Comparison of ENCODE assay signal across 8 cellular contexts in the genomic region with DNA sequence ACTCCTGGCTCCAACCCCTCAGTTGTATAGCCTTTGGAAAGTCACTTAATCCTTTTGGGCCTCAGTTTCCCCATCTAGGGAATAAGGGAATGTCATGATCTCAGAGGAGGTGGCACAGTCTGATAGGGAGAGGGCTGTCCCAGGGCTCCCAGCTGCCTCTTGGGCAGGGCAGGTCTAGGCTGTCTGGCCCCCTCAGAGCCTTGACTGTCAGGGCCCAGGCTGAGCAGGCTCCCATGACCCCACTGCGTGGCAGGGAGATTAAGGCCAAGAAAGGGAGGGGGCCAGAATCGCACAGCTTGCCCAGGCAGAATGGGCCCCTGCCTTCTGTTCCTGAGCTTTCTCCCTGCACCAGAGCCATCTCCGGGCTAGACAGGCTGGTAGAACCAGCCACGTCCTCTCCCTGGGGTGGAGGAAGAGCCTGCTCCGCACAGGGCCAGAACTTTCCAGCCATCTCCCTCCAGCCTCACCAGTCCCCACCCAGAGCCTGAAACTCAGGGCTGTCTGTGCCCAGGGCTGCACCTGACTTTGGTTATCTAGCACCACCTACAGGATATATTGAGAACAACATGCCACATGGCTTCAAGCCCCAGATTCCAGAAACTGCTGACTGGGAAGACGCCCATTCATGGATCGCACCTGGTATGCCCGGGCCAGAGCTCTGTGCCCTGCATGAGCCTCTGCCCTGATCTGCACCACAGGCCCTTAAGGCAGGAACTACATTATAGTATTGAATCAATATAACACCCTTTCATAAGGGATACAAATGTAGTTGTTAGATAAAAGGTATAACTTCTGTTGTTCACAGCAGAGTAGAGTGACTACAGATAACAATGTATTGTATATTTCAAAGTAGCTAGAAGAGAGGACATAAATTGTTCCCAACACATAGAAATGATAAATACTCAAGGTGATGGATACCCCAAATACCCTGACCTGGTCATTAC. TPM values are rescaled to one million over a fixed set of nuclear protein-coding genes. Genes with fewer than 3 reads are reported as not detected.
A peak's percentile ranks its signal among the peaks of the same experiment; 100 is the strongest.
DNase-seq lines count a peak whose midpoint lies in the region; ATAC-seq and TF ChIP-seq lines count a peak whose summit lies in the region.

No MANE protein-coding gene starts in this region.

- H3K27ac Mint-ChIP-seq in activated T-cell treated with anti-CD3 and anti-CD28 coated beads, Interleukin-2, amount 50 U/mL, for 24 hours, result peak overlapping the region; percentile 78
- peak overlapping the region; percentile 70 to 96 (median 90) for H3K27ac Mint-ChIP-seq in naive thymus-derived CD4-positive, alpha-beta T cell

- no peaks in the 10 kb centered on the region for H3K27me3 ChIP-seq in PC-3 (ENCODE audit: low read length)
- H3K27me3 ChIP-seq in esophagus squamous epithelium, result no peaks in the 10 kb centered on the region
- no peaks in the 10 kb centered on the region for H3K27me3 ChIP-seq in naive thymus-derived CD4-positive, alpha-beta T cell (ENCODE audit: control insufficient read depth in 2 of 2, insufficient read depth in 2 of 2, low read length in 2 of 2)

- WGBS in esophagus squamous epithelium, 2 donors, result 8 to 18% methylated on average over 3 to 6 of the region's 8 CpGs

- H3K27ac ChIP-seq in PC-3 (ENCODE audit: low read length) (no peak overlapping the region), esophagus squamous epithelium (peak overlapping the region; percentile 5 to 83 (median 68))
- peak overlapping the region; percentile 63 for H3K27ac ChIP-seq in naive thymus-derived CD4-positive, alpha-beta T cell (ENCODE audit: low read depth, low read length)

- no peaks in the 10 kb centered on the region for H3K79me2 ChIP-seq in PC-3 (ENCODE audit: low read length)

- no peak overlapping the region for H3K4me2 ChIP-seq in PC-3 (ENCODE audit: low read length)

- peak overlapping the region; percentile 75 for H2AFZ ChIP-seq in PC-3 (ENCODE audit: low read length)

- no peaks in the 10 kb centered on the region for H3K27me3 Mint-ChIP-seq in activated T-cell treated with anti-CD3 and anti-CD28 coated beads, Interleukin-2, amount 50 U/mL, for 24 hours
- H3K27me3 Mint-ChIP-seq in naive thymus-derived CD4-positive, alpha-beta T cell, result no peaks in the 10 kb centered on the region

- H3K9ac ChIP-seq in PC-3 (ENCODE audit: low read length), result no peak overlapping the region

- H3K9me3 Mint-ChIP-seq in activated T-cell treated with anti-CD3 and anti-CD28 coated beads, Interleukin-2, amount 50 U/mL, for 24 hours, result no peaks in the 10 kb centered on the region
- H3K9me3 Mint-ChIP-seq in naive thymus-derived CD4-positive, alpha-beta T cell, result peaks cover 0 to 5% (median 0%) of the 10 kb centered on the region in 11 donors

- POLR2A ChIA-PET in PC-3 (lab: Charles Lee; ENCODE audit: unreplicated experiment), result no interaction called here
- POLR2A ChIA-PET in naive thymus-derived CD4-positive, alpha-beta T cell (lab: Charles Lee), result interaction anchor here (0.7 to 28.4 kb wide), 19 partner anchors 10 to 129 kb away, joined by 3 to 1511 read pairs (median 5); partner anchors contain the start of gene EEIG1

- H3K9me2 ChIP-seq in PC-3 (replicated peaks; ENCODE audit: low read length), result no peaks in the 10 kb centered on the region

- TF ChIP-seq CTCF in LNCAP (IDR thresholded peaks at IDR 0.05) (peak; percentile 78), PC-3 (conservative IDR thresholded peaks at IDR 0.05; ENCODE audit: low read depth, low read length) (peak; percentile 79), esophagus squamous epithelium (IDR thresholded peaks at IDR 0.05) (peak; percentile 78 to 98 (median 96))

- H3K4me1 Mint-ChIP-seq in activated T-cell treated with anti-CD3 and anti-CD28 coated beads, Interleukin-2, amount 50 U/mL, for 24 hours (ENCODE audit: low read depth), result peaks cover 38% of the 10 kb centered on the region
- peaks cover 8 to 45% (median 37%) of the 10 kb centered on the region in 7 donors for H3K4me1 Mint-ChIP-seq in naive thymus-derived CD4-positive, alpha-beta T cell

- no peaks in the 10 kb centered on the region for H3K36me3 Mint-ChIP-seq in activated T-cell treated with anti-CD3 and anti-CD28 coated beads, Interleukin-2, amount 50 U/mL, for 24 hours (ENCODE audit: low read depth)
- peaks cover 0 to 7% (median 0%) of the 10 kb centered on the region in 5 donors for H3K36me3 Mint-ChIP-seq in naive thymus-derived CD4-positive, alpha-beta T cell

- peaks cover 11% of the 10 kb centered on the region; the same call in 1 of the 2 replicates for H3K4me1 ChIP-seq in PC-3 (ENCODE audit: insufficient read depth, low read length)
- peaks cover 3 to 24% (median 5%) of the 10 kb centered on the region in 3 donors for H3K4me1 ChIP-seq in esophagus squamous epithelium
- peaks cover 40 to 44% of the 10 kb centered on the region in 2 donors for H3K4me1 ChIP-seq in naive thymus-derived CD4-positive, alpha-beta T cell (ENCODE audit: control insufficient read depth in 2 of 2, insufficient read depth in 2 of 2, low read length in 2 of 2)

- ATAC-seq in PC-3, result peak; percentile 94
- ATAC-seq in naive thymus-derived CD4-positive, alpha-beta T cell, result peak; percentile 82

- H3K9me3 ChIP-seq in PC-3 (ENCODE audit: low read length) (no peaks in the 10 kb centered on the region), esophagus squamous epithelium (no peaks in the 10 kb centered on the region)
- no peaks in the 10 kb centered on the region for H3K9me3 ChIP-seq in naive thymus-derived CD4-positive, alpha-beta T cell (ENCODE audit: control insufficient read depth in 2 of 3, low read length in 3 of 3)

- intact Hi-C loops in PC-3 (cut with micrococcal nuclease), result loop anchor here (2.0 to 5.0 kb wide), 4 partner anchors 47 to 92 kb away; partner anchors contain the start of gene EEIG1
- intact Hi-C loops in esophagus squamous epithelium (cut with DNase I), result loop anchor here (2.0 to 10.0 kb wide), 2 partner anchors 80 to 92 kb away; no protein-coding TSS in a partner anchor
- intact Hi-C loops in naive thymus-derived CD4-positive, alpha-beta T cell (cut with micrococcal nuclease), result loop anchor here (1.0 to 5.0 kb wide), 6 partner anchors 9 to 92 kb away; no protein-coding TSS in a partner anchor

- TF ChIP-seq POLR2A in esophagus squamous epithelium (IDR thresholded peaks at IDR 0.05), result no peak

- peak; percentile 33 for DNase-seq in NK-92 treated with Interleukin-12 subunit alpha and Interleukin-12 subunit beta, amount 100 ng/mL, for 24 hours (lab: John Stamatoyannopoulos, UW)
- DNase-seq in NK-92 (lab: John Stamatoyannopoulos, UW; ENCODE audit: unreplicated experiment) (no peak), PC-3 (peak; percentile 91), esophagus squamous epithelium (lab: John Stamatoyannopoulos, UW) (no peak), superior temporal gyrus (ENCODE audit: extremely low spot score) (peak; percentile 93)
- peak; percentile 76 for DNase-seq in activated T-cell treated with anti-CD3 and anti-CD28 coated beads, Interleukin-2, amount 50 U/mL, for 24 hours
- DNase-seq in naive thymus-derived CD4-positive, alpha-beta T cell, result peak; percentile 33 to 86 (median 78)

- no peaks in the 10 kb centered on the region for H4K20me1 ChIP-seq in PC-3 (ENCODE audit: low read length)

- no peak overlapping the region for H3K4me3 ChIP-seq in PC-3 (ENCODE audit: low read length)
- no peak overlapping the region for H3K4me3 ChIP-seq in esophagus squamous epithelium
- H3K4me3 ChIP-seq in naive thymus-derived CD4-positive, alpha-beta T cell (ENCODE audit: low read length), result peak overlapping the region; percentile 18

- BruUV-seq in PC-3 (replicated peaks; lab: Mats Ljungman, UMichigan), result no TSS peak

- H3K36me3 ChIP-seq in PC-3 (ENCODE audit: low read depth, low read length) (no peaks in the 10 kb centered on the region), esophagus squamous epithelium (no peaks in the 10 kb centered on the region)
- H3K36me3 ChIP-seq in naive thymus-derived CD4-positive, alpha-beta T cell (ENCODE audit: control insufficient read depth in 2 of 3, insufficient read depth in 3 of 3, low read length in 3 of 3), result no peaks in the 10 kb centered on the region

- CTCF ChIA-PET in PC-3 (lab: Charles Lee), result interaction anchor here (0.6 to 1.4 kb wide), 4 partner anchors 58 to 690 kb away, joined by 3 to 13 read pairs (median 6); no protein-coding TSS in a partner anchor
- CTCF ChIA-PET in naive thymus-derived CD4-positive, alpha-beta T cell (lab: Charles Lee), result interaction anchor here (0.7 to 17.1 kb wide), 31 partner anchors 10 to 119 kb away, joined by 3 to 262 read pairs (median 4); partner anchors contain the start of gene EEIG1

- H3F3A ChIP-seq in PC-3 (ENCODE audit: low read length, unreplicated experiment), result no peaks in the 10 kb centered on the region

- no peak overlapping the region for H3K4me3 Mint-ChIP-seq in activated T-cell treated with anti-CD3 and anti-CD28 coated beads, Interleukin-2, amount 50 U/mL, for 24 hours
- H3K4me3 Mint-ChIP-seq in naive thymus-derived CD4-positive, alpha-beta T cell, result peak overlapping the region; percentile 44 to 70 (median 60)

RNA-seq across cellular contexts. Expression of gene NAIF1, which starts 32.0 kb away (rescaled TPM):
- total RNA-seq in PC-3 (2014; rRNA removed) (8.4 and 11.1 TPM in 2 replicates), esophagus squamous epithelium (1 to 10 TPM; 6.3 to 8.8 (median 7.8) TPM)
- total RNA-seq in naive thymus-derived CD4-positive, alpha-beta T cell, result 10 to 100 TPM; 10.7 to 13.3 (median 11.8) TPM
- polyA plus RNA-seq in naive thymus-derived CD4-positive, alpha-beta T cell, result 10 to 100 TPM in 1 of 2 donors, 1 to 10 TPM in 1; 8.6 to 14.8 TPM

RNA-seq across cellular contexts. Expression of gene SLC25A25, which starts 32.9 kb away (rescaled TPM):
- 25.2 and 37.0 TPM in 2 replicates for total RNA-seq in PC-3 (2014; rRNA removed)
- total RNA-seq in esophagus squamous epithelium, result 10 to 100 TPM; 15.8 to 37.9 (median 24.1) TPM
- 10 to 100 TPM; 12.4 to 26.3 (median 15.1) TPM for total RNA-seq in naive thymus-derived CD4-positive, alpha-beta T cell
- 10 to 100 TPM in 1 of 2 donors, 1 to 10 TPM in 1; 8.4 to 14.7 TPM for polyA plus RNA-seq in naive thymus-derived CD4-positive, alpha-beta T cell

RNA-seq across cellular contexts. Expression of gene EEIG1, which starts 54.3 kb away (rescaled TPM):
- total RNA-seq in PC-3 (2014; rRNA removed) (10.8 and 26.1 TPM in 2 replicates), esophagus squamous epithelium (10 to 100 TPM; 16.9 to 65.0 (median 24.0) TPM)
- 100 to 1,000 TPM; 252 to 664 (median 347) TPM for total RNA-seq in naive thymus-derived CD4-positive, alpha-beta T cell
- polyA plus RNA-seq in naive thymus-derived CD4-positive, alpha-beta T cell, result 100 to 1,000 TPM; 124 to 297 TPM

Comparison
In these comparisons a context has a peak if more than half of its experiments do, and no peak if none do; other contexts are left out.
1. DNase-seq: peak in NK-92 treated with Interleukin-12 subunit alpha and Interleukin-12 subunit beta, amount 100 ng/mL, for 24 hours (single experiment), PC-3 (single experiment), activated T-cell treated with anti-CD3 and anti-CD28 coated beads, Interleukin-2, amount 50 U/mL, for 24 hours (single experiment), naive thymus-derived CD4-positive, alpha-beta T cell (9 of 9) and superior temporal gyrus (single experiment); none in NK-92 (single experiment) and esophagus squamous epithelium (single experiment).
2. Peak in every context shown above with its lines, with median percentiles within 50 percentile points of each other: CTCF ChIP-seq.